ENCODE assay signal across 2 cellular contexts in genomic region chr2:63743976-63744331, GRCh38.
TF ChIP-seq lines count a peak whose summit lies in the region.

No MANE protein-coding gene starts in this region.

TF ChIP-seq in IMR-90, 13 proteins besides CTCF, POLR2A, EP300 and RAD21:
- no peak for TF ChIP-seq USF2 (IDR thresholded peaks at IDR 0.05; ENCODE audit: low read depth, low read length)
- no peak for TF ChIP-seq RFX5 (IDR thresholded peaks at IDR 0.05; ENCODE audit: low read depth, low read length)
- no peak for TF ChIP-seq NFE2L2 (IDR thresholded peaks at IDR 0.05; ENCODE audit: low read depth, low read length)

TF ChIP-seq in WTC11, 78 proteins besides CTCF, POLR2A, EP300 and RAD21 (continued from another document):
- TF ChIP-seq ATF2 (CRISPR knock-in tag; IDR thresholded peaks at IDR 0.05; ENCODE audit: borderline replicate concordance, low read depth) (no peak), STAT6 (CRISPR knock-in tag; conservative IDR thresholded peaks at IDR 0.05; ENCODE audit: low read depth) (no peak), ZNF121 (CRISPR knock-in tag; IDR thresholded peaks at IDR 0.05) (no peak), SMAD4 (CRISPR knock-in tag; IDR thresholded peaks at IDR 0.05) (no peak), ZNF532 (CRISPR knock-in tag; IDR thresholded peaks at IDR 0.05; ENCODE audit: borderline replicate concordance) (no peak), ETV6 (CRISPR knock-in tag; IDR thresholded peaks at IDR 0.05) (no peak), GTF2I (CRISPR knock-in tag; conservative IDR thresholded peaks at IDR 0.05) (no peak), USF1 (CRISPR knock-in tag; IDR thresholded peaks at IDR 0.05) (no peak), PREB (CRISPR knock-in tag; IDR thresholded peaks at IDR 0.05; ENCODE audit: borderline replicate concordance) (no peak), TEAD4 (CRISPR knock-in tag; IDR thresholded peaks at IDR 0.05) (no peak), PRRX2 (CRISPR knock-in tag; IDR thresholded peaks at IDR 0.05) (no peak), MYBL2 (CRISPR knock-in tag; IDR thresholded peaks at IDR 0.05) (no peak), MXD4 (CRISPR knock-in tag; IDR thresholded peaks at IDR 0.05; ENCODE audit: borderline replicate concordance) (no peak)
TF ChIP-seq in WTC11: peak in this region for 0.
